ENCODE assay signal across 14 cellular contexts in genomic region chr7:141011443-141011842, GRCh38. TPM values are rescaled to one million over a fixed set of nuclear protein-coding genes. Genes with fewer than 3 reads are reported as not detected.
A peak's percentile ranks its signal among the peaks of the same experiment; 100 is the strongest.
DNase-seq lines count a peak whose midpoint lies in the region; ATAC-seq and TF ChIP-seq lines count a peak whose summit lies in the region.
"Had no signal": no experiment of that assay in that cellular context is flagged by ENCODE, and none has a peak within 500 bp of the region (broad histone marks: within the 10 kb centered on the region; RNA-seq: fewer than 3 reads in every experiment).

No MANE protein-coding gene starts in this region.

- H3K4me1 ChIP-seq in parathyroid adenoma = peaks cover 36% of the 10 kb centered on the region

- no peak for ATAC-seq in activated naive CD4-positive, alpha-beta T cell treated with anti-CD3 and anti-CD28 coated beads, Interleukin-2, amount 50 U/mL, for 72 hours
- no peak for ATAC-seq in memory B cell (ENCODE audit: low read depth)
- ATAC-seq: Right ventricle myocardium inferior had no signal

- no peak overlapping the region for H2AFZ ChIP-seq in parathyroid adenoma

- DNase-seq in activated naive CD4-positive, alpha-beta T cell treated with anti-CD3 and anti-CD28 coated beads, Interleukin-2, amount 50 U/mL, for 16 hours = no peak
- DNase-seq in activated naive CD4-positive, alpha-beta T cell treated with anti-CD3 and anti-CD28 coated beads, Interleukin-2, amount 50 U/mL, for 72 hours (ENCODE audit: low spot score in 2 of 2) = no peak
- DNase-seq in memory B cell (ENCODE audit: low spot score in 2 of 2) = no peak
- no peak for DNase-seq in dermis blood vessel endothelial cell
- DNase-seq in NCI-H2196 treated with DMSO at 0.1 percent for 48 hours (lab: John Stamatoyannopoulos, UW; ENCODE audit: unreplicated experiment) = no peak
- no peak for DNase-seq in activated gamma-delta T cell treated with Interleukin-2 at 50 U/mL for 16 hours
- DNase-seq: NCI-H510A had no signal

- no peak for TF ChIP-seq CTCF in parathyroid adenoma (IDR thresholded peaks at IDR 0.05)

- no peak overlapping the region for H3K4me3 ChIP-seq in parathyroid adenoma (ENCODE audit: low read depth, low read length)
- H3K4me3 ChIP-seq: MG63, Peyer's patch had no signal

- H3K36me3 Mint-ChIP-seq in activated naive CD4-positive, alpha-beta T cell treated with anti-CD3 and anti-CD28 coated beads, Interleukin-2, amount 50 U/mL, for 24 hours = peaks cover 12% of the 10 kb centered on the region
- peaks cover 15 to 16% of the 10 kb centered on the region in 2 donors for H3K36me3 Mint-ChIP-seq in activated naive CD4-positive, alpha-beta T cell treated with anti-CD3 and anti-CD28 coated beads, Interleukin-2, amount 50 U/mL, for 72 hours
- peaks cover 22% of the 10 kb centered on the region for H3K36me3 Mint-ChIP-seq in memory B cell

- H3K4me2 ChIP-seq in parathyroid adenoma (ENCODE audit: low read length) = peak overlapping the region; percentile 31

- peak overlapping the region; percentile 100 for H3K27ac Mint-ChIP-seq in activated naive CD4-positive, alpha-beta T cell treated with anti-CD3 and anti-CD28 coated beads, Interleukin-2, amount 50 U/mL, for 24 hours
- peak overlapping the region; percentile 97 for H3K27ac Mint-ChIP-seq in activated naive CD4-positive, alpha-beta T cell treated with anti-CD3 and anti-CD28 coated beads, Interleukin-2, amount 50 U/mL, for 72 hours
- peak overlapping the region; percentile 50 for H3K27ac Mint-ChIP-seq in memory B cell
- H3K27ac Mint-ChIP-seq: B cell had no signal

- H3K27ac ChIP-seq in parathyroid adenoma = peak overlapping the region; percentile 76
- H3K27ac ChIP-seq: Peyer's patch had no signal

- H3K27me3 ChIP-seq in parathyroid adenoma (ENCODE audit: control insufficient read depth, insufficient read depth, low read length) = no peaks in the 10 kb centered on the region
- H3K27me3 ChIP-seq: MG63, Peyer's patch had no signal

- H3K79me2 ChIP-seq in parathyroid adenoma = no peaks in the 10 kb centered on the region

- no peak overlapping the region for H3K9ac ChIP-seq in parathyroid adenoma

- no peaks in the 10 kb centered on the region for H3K27me3 Mint-ChIP-seq in activated naive CD4-positive, alpha-beta T cell treated with anti-CD3 and anti-CD28 coated beads, Interleukin-2, amount 50 U/mL, for 24 hours
- H3K27me3 Mint-ChIP-seq in memory B cell = peaks cover under 1% of the 10 kb centered on the region
- H3K27me3 Mint-ChIP-seq: B cell had no signal

- no peak overlapping the region for H3K4me3 Mint-ChIP-seq in activated naive CD4-positive, alpha-beta T cell treated with anti-CD3 and anti-CD28 coated beads, Interleukin-2, amount 50 U/mL, for 24 hours
- no peak overlapping the region for H3K4me3 Mint-ChIP-seq in memory B cell
- H3K4me3 Mint-ChIP-seq: HFFc6 had no signal

- H3K9me3 ChIP-seq in parathyroid adenoma (ENCODE audit: control insufficient read depth, low read length) = no peaks in the 10 kb centered on the region
- H3K9me3 ChIP-seq: MG63, Peyer's patch had no signal

- no peaks in the 10 kb centered on the region for H3K9me3 Mint-ChIP-seq in activated naive CD4-positive, alpha-beta T cell treated with anti-CD3 and anti-CD28 coated beads, Interleukin-2, amount 50 U/mL, for 24 hours
- peaks cover 0 to 4% of the 10 kb centered on the region in 2 donors for H3K9me3 Mint-ChIP-seq in activated naive CD4-positive, alpha-beta T cell treated with anti-CD3 and anti-CD28 coated beads, Interleukin-2, amount 50 U/mL, for 72 hours
- peaks cover under 1% of the 10 kb centered on the region for H3K9me3 Mint-ChIP-seq in memory B cell

- peaks cover 53% of the 10 kb centered on the region for H3K4me1 Mint-ChIP-seq in activated naive CD4-positive, alpha-beta T cell treated with anti-CD3 and anti-CD28 coated beads, Interleukin-2, amount 50 U/mL, for 24 hours
- peaks cover 7% of the 10 kb centered on the region for H3K4me1 Mint-ChIP-seq in memory B cell

- no peaks in the 10 kb centered on the region for H3K36me3 ChIP-seq in parathyroid adenoma (ENCODE audit: control insufficient read depth, insufficient read depth, low read length)

RNA-seq across cellular contexts. Expression of gene MRPS33, which starts 3.3 kb away (rescaled TPM):
- total RNA-seq in activated naive CD4-positive, alpha-beta T cell treated with anti-CD3 and anti-CD28 coated beads, Interleukin-2, amount 50 U/mL, for 72 hours = 100 to 1,000 TPM in 1 of 2 donors, 10 to 100 TPM in 1; 73.9 to 101 TPM
- total RNA-seq in dermis blood vessel endothelial cell = 15.1 and 17.0 TPM in 2 replicates

Comparison
In these comparisons a context has a peak if more than half of its experiments do, and no peak if none do; other contexts are left out.
1. H3K27ac Mint-ChIP-seq: peak in every context shown above with its lines; median percentile 100 in activated naive CD4-positive, alpha-beta T cell treated with anti-CD3 and anti-CD28 coated beads, Interleukin-2, amount 50 U/mL, for 24 hours; 97 in activated naive CD4-positive, alpha-beta T cell treated with anti-CD3 and anti-CD28 coated beads, Interleukin-2, amount 50 U/mL, for 72 hours; 50 in memory B cell.